In the genomic region with DNA sequence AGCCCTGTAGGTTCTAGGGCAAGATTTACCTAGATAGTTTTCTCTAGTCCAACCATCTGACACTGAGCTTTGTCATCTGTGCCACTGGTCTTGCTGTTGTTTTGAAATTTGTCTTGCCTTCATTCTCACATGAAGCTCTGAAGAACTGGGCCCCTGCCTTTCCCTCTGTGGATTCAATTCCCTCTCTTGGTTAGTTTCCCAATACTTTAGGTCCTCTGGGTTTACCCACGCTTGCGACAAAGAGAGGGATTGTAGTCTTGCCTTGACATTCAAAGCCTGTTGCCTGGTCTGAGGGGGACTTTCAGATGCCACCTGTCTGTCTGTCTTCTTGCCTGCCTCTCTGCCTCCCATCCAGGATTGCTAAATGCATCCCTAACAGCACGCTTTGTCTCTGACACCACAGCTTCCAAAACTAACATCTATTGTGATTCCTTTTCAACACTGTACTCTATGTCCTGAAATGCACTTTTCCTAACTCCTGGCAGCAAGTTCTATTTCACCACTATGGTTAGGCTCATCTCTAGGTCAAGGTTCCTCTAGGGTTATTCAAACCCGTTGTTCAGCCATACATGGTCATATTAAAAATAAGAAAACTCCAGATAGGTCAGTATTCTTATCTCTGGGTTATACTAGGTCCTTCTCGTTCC, we compare ENCODE assay signal across 18 cellular contexts.
"Had no signal": no experiment of that assay in that cellular context is flagged by ENCODE, and none has a peak within 500 bp of the region (broad histone marks: within the 10 kb centered on the region; RNA-seq: fewer than 3 reads in every experiment).

No MANE protein-coding gene starts in this region.

- H3K27ac ChIP-seq: brain microvascular endothelial cell, SK-N-MC had no signal

- H3K4me3 ChIP-seq: SK-N-MC had no signal

- H3K36me3 ChIP-seq: brain microvascular endothelial cell had no signal

- ATAC-seq: activated T-helper 17 cell treated with anti-CD3 and anti-CD28 coated beads, Interleukin-2, amount 50 U/mL, for 72 hours; PC-3 had no signal

- H3K27me3 ChIP-seq: brain microvascular endothelial cell had no signal

- DNase-seq: activated CD4-positive, alpha-beta T cell treated with anti-CD3 and anti-CD28 coated beads for 1 hour; activated CD4-positive, alpha-beta T cell treated with anti-CD3 and anti-CD28 coated beads, Interleukin-2, amount 10 ng/mL, durations not matched to agents 24 days and 14 days; activated CD4-positive, alpha-beta T cell treated with anti-CD3 and anti-CD28 coated beads, Interleukin-2, amount 50 U/mL, for 48 hours; activated gamma-delta T cell; activated naive CD4-positive, alpha-beta T cell treated with anti-CD3 and anti-CD28 coated beads for 36 hours; activated T-cell treated with anti-CD3 and anti-CD28 coated beads, Interleukin-2, amount 50 U/mL, for 48 hours; brain microvascular endothelial cell; KG1; NCI-H1048; NCI-H146; NCI-H187 treated with DMSO at 0.1 percent for 48 hours; NCI-H2081 treated with DMSO at 0.1 percent for 48 hours; NCI-H446; NCI-H524; PC-3; T-helper 1 cell had no signal
